In genomic region chr19:13835791-13836723, GRCh38 we compare ENCODE assay signal across 8 cellular contexts. TPM values are rescaled to one million over a fixed set of nuclear protein-coding genes. Genes with fewer than 3 reads are reported as not detected.
DNase-seq lines count a peak whose midpoint lies in the region; ATAC-seq and TF ChIP-seq lines count a peak whose summit lies in the region.

No MANE protein-coding gene starts in this region.

- intact Hi-C loops in MCF 10A (cut with micrococcal nuclease), result no loop called here

- peak overlapping the region; percentile 86 for H3K27ac ChIP-seq in muscle layer of colon (ENCODE audit: low read depth, low read length)

- POLR2A ChIA-PET in MCF 10A (lab: Yijun Ruan, JAX), result interaction anchor here (1.6 to 10.5 kb wide), 5 partner anchors 15 to 89 kb away, joined by 3 to 265 read pairs (median 13); partner anchors contain the start of gene ZSWIM4

- DNase-seq in AML-193 (lab: John Stamatoyannopoulos, UW) (peak; percentile 97 to 98), NB4 (ENCODE audit: low read depth) (peak; percentile 97), MCF 10A (ENCODE audit: unreplicated experiment) (peak; percentile 59)
- no peak for DNase-seq in stimulated activated CD4-positive, alpha-beta T cell treated with anti-CD3 and anti-CD28 coated beads, Interleukin-15, amount 100 ng/mL, for 24 hours

- no peaks in the 10 kb centered on the region for H3K27me3 ChIP-seq in muscle layer of colon (ENCODE audit: control insufficient read depth in 1 of 2, insufficient read depth in 2 of 2, low read length in 2 of 2)

- peak; percentile 46 for TF ChIP-seq POLR2A in NB4 (IDR thresholded peaks at IDR 0.05; ENCODE audit: extremely low read depth, insufficient read length)

- TF ChIP-seq CTCF in NB4 (IDR thresholded peaks at IDR 0.05; ENCODE audit: low read depth, low read length) (no peak), MCF 10A (IDR thresholded peaks at IDR 0.05; ENCODE audit: unreplicated experiment) (no peak)

- H3K36me3 ChIP-seq in muscle layer of colon (ENCODE audit: insufficient read depth, low read length), result peaks cover 27% of the 10 kb centered on the region

- H3K27me3 Mint-ChIP-seq in MCF 10A (ENCODE audit: insufficient read depth, unreplicated experiment), result no peaks in the 10 kb centered on the region

- no peak overlapping the region for H3K9ac ChIP-seq in muscle layer of colon (ENCODE audit: low read length)

- no peaks in the 10 kb centered on the region for H3K9me3 ChIP-seq in muscle layer of colon (ENCODE audit: low read length)

- H3K4me3 Mint-ChIP-seq in MCF 10A (ENCODE audit: unreplicated experiment), result no peak overlapping the region

- H3K9me3 Mint-ChIP-seq in MCF 10A (ENCODE audit: unreplicated experiment), result no peaks in the 10 kb centered on the region

- no TSS peak for BruUV-seq in MCF 10A (replicated peaks; lab: Mats Ljungman, UMichigan)

- CTCF ChIA-PET in MCF 10A (lab: Yijun Ruan, JAX), result interaction anchor here (0.5 to 2.6 kb wide), 6 partner anchors 11 to 276 kb away, joined by 3 to 19 read pairs (median 4); no protein-coding TSS in a partner anchor

- H3K4me1 ChIP-seq in muscle layer of colon (ENCODE audit: insufficient read depth, low read length), result peaks cover 63% of the 10 kb centered on the region

- ATAC-seq in GM21515 (IDR thresholded peaks at IDR 0.05; ENCODE audit: unreplicated experiment) (no peak), HG03196 (IDR thresholded peaks at IDR 0.05; ENCODE audit: unreplicated experiment) (no peak), GM19452 (IDR thresholded peaks at IDR 0.05; ENCODE audit: unreplicated experiment) (no peak)

- H3K27ac Mint-ChIP-seq in MCF 10A (ENCODE audit: low read depth, unreplicated experiment), result no peak overlapping the region

- H3K4me3 ChIP-seq in NB4 (ENCODE audit: low read depth, low read length) (peak overlapping the region; percentile 38), muscle layer of colon (ENCODE audit: low read depth in 1 of 2, low read length in 2 of 2) (no peak overlapping the region)

- peaks cover 13% of the 10 kb centered on the region for H3K4me1 Mint-ChIP-seq in MCF 10A (ENCODE audit: insufficient read depth, unreplicated experiment)

- peaks cover 97% of the 10 kb centered on the region for H3K36me3 Mint-ChIP-seq in MCF 10A (ENCODE audit: insufficient read depth, unreplicated experiment)

RNA-seq across cellular contexts. Expression of gene ZSWIM4, which starts 40.8 kb away (rescaled TPM):
- total RNA-seq in MCF 10A (2022), result 9.2 and 9.4 TPM in 2 replicates

RNA-seq across cellular contexts. Expression of gene NANOS3, which starts 40.9 kb away (rescaled TPM):
- total RNA-seq in MCF 10A (2022), result not detected in 2 replicates
